In genomic region chr10:4751211-4751610, GRCh38 we compare ENCODE assay signal across 1 cellular context.
TF ChIP-seq lines count a peak whose summit lies in the region.

No MANE protein-coding gene starts in this region.

TF ChIP-seq in K562, 482 proteins besides CTCF, POLR2A, EP300 and RAD21 (continued from another document):
- TF ChIP-seq ZMIZ1 (IDR thresholded peaks at IDR 0.05; ENCODE audit: low read depth in 2 of 2, low read length in 2 of 2) (no peak), MAFG (tag; conservative IDR thresholded peaks at IDR 0.05) (peak; percentile 89), HDAC8 (tag; IDR thresholded peaks at IDR 0.05) (no peak), ZFPM2 (CRISPR knock-in tag; IDR thresholded peaks at IDR 0.05) (no peak), ZNF274 (IDR thresholded peaks at IDR 0.05; ENCODE audit: borderline replicate concordance, low read depth, low read length) (no peak), POLR3G (IDR thresholded peaks at IDR 0.05; ENCODE audit: extremely low read depth, insufficient read length, insufficient replicate concordance) (no peak), SMAD2 (IDR thresholded peaks at IDR 0.05; ENCODE audit: low read depth, low read length) (no peak), BRF2 (IDR thresholded peaks at IDR 0.05; ENCODE audit: borderline replicate concordance, insufficient read depth, insufficient read length) (no peak), MXI1 (IDR thresholded peaks at IDR 0.05; ENCODE audit: low read depth, low read length) (no peak), GTF2A2 (tag; IDR thresholded peaks at IDR 0.05) (no peak), MAFK (IDR thresholded peaks at IDR 0.05; ENCODE audit: low read length) (peak; percentile 90), MAFF (IDR thresholded peaks at IDR 0.05; ENCODE audit: low read length) (peak; percentile 92), ZKSCAN3 (CRISPR knock-in tag; IDR thresholded peaks at IDR 0.05) (no peak), C11orf30 (IDR thresholded peaks at IDR 0.05; ENCODE audit: low read depth) (peak; percentile 92), RB1 (IDR thresholded peaks at IDR 0.05; ENCODE audit: low read depth) (no peak), BRCA1 (IDR thresholded peaks at IDR 0.05) (no peak), BRCA1 (CRISPR knock-in tag; IDR thresholded peaks at IDR 0.05) (no peak)
TF ChIP-seq in K562: peak in this region for 5.
